In genomic region chr19:49767380-49767779, GRCh38 we compare ENCODE assay signal across 8 cellular contexts. TPM values are rescaled to one million over a fixed set of nuclear protein-coding genes. Genes with fewer than 3 reads are reported as not detected.
DNase-seq lines count a peak whose midpoint lies in the region; ATAC-seq lines count a peak whose summit lies in the region.

No MANE protein-coding gene starts in this region.

- H3K4me3 ChIP-seq in iPS-20b (ENCODE audit: low read length) (peak overlapping the region; percentile 90), subcutaneous abdominal adipose tissue (ENCODE audit: low read depth in 1 of 5, low read length in 5 of 5) (peak overlapping the region; percentile 79 to 94 (median 88))

- peak overlapping the region; percentile 84; the same call in 1 of the 2 replicates for H3K9ac ChIP-seq in iPS-20b (ENCODE audit: low read depth, low read length)
- H3K9ac ChIP-seq in subcutaneous abdominal adipose tissue (ENCODE audit: low read length in 5 of 5) = peak overlapping the region; percentile 59 to 97 (median 91)

- ATAC-seq in activated T-helper 17 cell treated with anti-CD3 and anti-CD28 coated beads, Interleukin-2, amount 50 U/mL, for 72 hours (replicated peaks) = no peak
- ATAC-seq in GM18498 (IDR thresholded peaks at IDR 0.05; ENCODE audit: unreplicated experiment) = no peak

- DNase-seq in T-helper 2 cell treated with Interferon-gamma antibody and Interleukin-4, amounts not matched to agents 5 μg/mL and 100 μg/mL, for 36 hours (ENCODE audit: low spot score) = no peak
- DNase-seq in T-helper 2 cell = no peak
- DNase-seq in NCI-H2107 (lab: John Stamatoyannopoulos, UW) = no peak
- no peak for DNase-seq in DMS114 treated with DMSO at 0.1 percent for 48 hours (lab: John Stamatoyannopoulos, UW; ENCODE audit: unreplicated experiment)

- H3K4me3 Mint-ChIP-seq in T-helper 2 cell treated with Interferon-gamma antibody and Interleukin-4, amounts not matched to agents 5 μg/mL and 100 μg/mL, for 36 hours = peak overlapping the region; percentile 88
- peak overlapping the region; percentile 89 for H3K4me3 Mint-ChIP-seq in activated T-helper 17 cell treated with anti-CD3 and anti-CD28 coated beads, Interleukin-2, amount 50 U/mL, for 72 hours

- H3K4me1 ChIP-seq in iPS-20b (ENCODE audit: insufficient read depth, low read length) (peaks cover 3% of the 10 kb centered on the region; the same call in 1 of the 2 replicates), subcutaneous abdominal adipose tissue (ENCODE audit: control insufficient read depth in 5 of 5, insufficient read depth in 5 of 5, low read length in 5 of 5) (peaks cover 11 to 42% (median 32%) of the 10 kb centered on the region in 5 donors)

- H3K27me3 Mint-ChIP-seq in T-helper 2 cell treated with Interferon-gamma antibody and Interleukin-4, amounts not matched to agents 5 μg/mL and 100 μg/mL, for 36 hours (ENCODE audit: low read depth) = no peaks in the 10 kb centered on the region
- no peaks in the 10 kb centered on the region for H3K27me3 Mint-ChIP-seq in activated T-helper 17 cell treated with anti-CD3 and anti-CD28 coated beads, Interleukin-2, amount 50 U/mL, for 72 hours

- H3K36me3 ChIP-seq in iPS-20b (ENCODE audit: insufficient read depth, low read depth, low read length) (no peaks in the 10 kb centered on the region), subcutaneous abdominal adipose tissue (ENCODE audit: control insufficient read depth in 5 of 5, insufficient read depth in 5 of 5, low read length in 5 of 5) (peaks cover 0 to 4% (median 0%) of the 10 kb centered on the region in 5 donors)

- no peaks in the 10 kb centered on the region for H3K9me3 ChIP-seq in iPS-20b (ENCODE audit: insufficient read depth, low read depth, low read length)
- no peaks in the 10 kb centered on the region for H3K9me3 ChIP-seq in subcutaneous abdominal adipose tissue (ENCODE audit: control insufficient read depth in 5 of 5, low read length in 5 of 5)

- H3K36me3 Mint-ChIP-seq in T-helper 2 cell treated with Interferon-gamma antibody and Interleukin-4, amounts not matched to agents 5 μg/mL and 100 μg/mL, for 36 hours (ENCODE audit: low read depth) = peaks cover 8% of the 10 kb centered on the region
- H3K36me3 Mint-ChIP-seq in activated T-helper 17 cell treated with anti-CD3 and anti-CD28 coated beads, Interleukin-2, amount 50 U/mL, for 72 hours (ENCODE audit: low read depth) = peaks cover 13% of the 10 kb centered on the region

- H3K4me1 Mint-ChIP-seq in T-helper 2 cell treated with Interferon-gamma antibody and Interleukin-4, amounts not matched to agents 5 μg/mL and 100 μg/mL, for 36 hours (ENCODE audit: low read depth) = peaks cover 25% of the 10 kb centered on the region
- peaks cover 18% of the 10 kb centered on the region for H3K4me1 Mint-ChIP-seq in activated T-helper 17 cell treated with anti-CD3 and anti-CD28 coated beads, Interleukin-2, amount 50 U/mL, for 72 hours

- peak overlapping the region; percentile 49 for H3K27ac ChIP-seq in iPS-20b (ENCODE audit: low read length)
- H3K27ac ChIP-seq in subcutaneous abdominal adipose tissue (ENCODE audit: low read depth, low read length) = peak overlapping the region; percentile 72

- no peaks in the 10 kb centered on the region for H3K27me3 ChIP-seq in iPS-20b (ENCODE audit: insufficient read depth, low read length)
- peaks cover 0 to 3% (median 0%) of the 10 kb centered on the region in 5 donors for H3K27me3 ChIP-seq in subcutaneous abdominal adipose tissue (ENCODE audit: control insufficient read depth in 5 of 5, insufficient read depth in 4 of 5, low read length in 5 of 5)

- peak overlapping the region; percentile 91 for H3K27ac Mint-ChIP-seq in T-helper 2 cell treated with Interferon-gamma antibody and Interleukin-4, amounts not matched to agents 5 μg/mL and 100 μg/mL, for 36 hours
- H3K27ac Mint-ChIP-seq in activated T-helper 17 cell treated with anti-CD3 and anti-CD28 coated beads, Interleukin-2, amount 50 U/mL, for 72 hours = peak overlapping the region; percentile 83

- no peaks in the 10 kb centered on the region for H3K9me3 Mint-ChIP-seq in T-helper 2 cell treated with Interferon-gamma antibody and Interleukin-4, amounts not matched to agents 5 μg/mL and 100 μg/mL, for 36 hours
- no peaks in the 10 kb centered on the region for H3K9me3 Mint-ChIP-seq in activated T-helper 17 cell treated with anti-CD3 and anti-CD28 coated beads, Interleukin-2, amount 50 U/mL, for 72 hours

RNA-seq across cellular contexts. Expression of gene AP2A1, which starts 0.6 kb away (rescaled TPM):
- total RNA-seq in activated T-helper 17 cell treated with anti-CD3 and anti-CD28 coated beads, Interleukin-2, amount 50 U/mL, for 72 hours = 10 to 100 TPM; 77.5 to 87.0 TPM

RNA-seq across cellular contexts. Expression of gene TSKS, which starts 4.3 kb away (rescaled TPM):
- under 1 TPM; 0.32 to 0.45 TPM for total RNA-seq in activated T-helper 17 cell treated with anti-CD3 and anti-CD28 coated beads, Interleukin-2, amount 50 U/mL, for 72 hours

RNA-seq across cellular contexts. Expression of gene FUZ, which starts 45.7 kb away (rescaled TPM):
- 10 to 100 TPM; 15.5 to 19.1 TPM for total RNA-seq in activated T-helper 17 cell treated with anti-CD3 and anti-CD28 coated beads, Interleukin-2, amount 50 U/mL, for 72 hours

RNA-seq across cellular contexts. Expression of gene MED25, which starts 50.7 kb away (rescaled TPM):
- total RNA-seq in activated T-helper 17 cell treated with anti-CD3 and anti-CD28 coated beads, Interleukin-2, amount 50 U/mL, for 72 hours = 10 to 100 TPM; 55.6 to 56.1 TPM
